2 cellular contexts compared by ENCODE assay signal in genomic region chr11:33697997-33698396, GRCh38.
A peak's percentile ranks its signal among the peaks of the same experiment; 100 is the strongest.
TF ChIP-seq lines count a peak whose summit lies in the region.

No MANE protein-coding gene starts in this region.

TF ChIP-seq in IMR-90, 13 proteins besides CTCF, POLR2A, EP300 and RAD21:
- TF ChIP-seq NFE2L2 (IDR thresholded peaks at IDR 0.05; ENCODE audit: low read depth, low read length) (no peak), RFX5 (IDR thresholded peaks at IDR 0.05; ENCODE audit: low read depth, low read length) (no peak), MAZ (IDR thresholded peaks at IDR 0.05; ENCODE audit: borderline replicate concordance, low read depth, low read length) (no peak)

TF ChIP-seq in GM12878, 131 proteins besides CTCF, POLR2A, EP300 and RAD21:
- TF ChIP-seq NFXL1 (IDR thresholded peaks at IDR 0.05; ENCODE audit: borderline replicate concordance) (no peak), DPF2 (IDR thresholded peaks at IDR 0.05) (no peak), KAT2A (conservative IDR thresholded peaks at IDR 0.05; ENCODE audit: control insufficient read depth, low read depth, low read length) (no peak), EED (IDR thresholded peaks at IDR 0.05; ENCODE audit: low read depth) (no peak), SIX5 (IDR thresholded peaks at IDR 0.05; ENCODE audit: low read depth, low read length, severe bottlenecking) (no peak), MEF2B (IDR thresholded peaks at IDR 0.05; ENCODE audit: partially characterized antibody, poor library complexity, severe bottlenecking) (peak; percentile 37), REST (IDR thresholded peaks at IDR 0.05; ENCODE audit: low read depth, low read length) (peak; percentile 25; the same call in 1 of the 2 replicates), PRDM15 (CRISPR knock-in tag; IDR thresholded peaks at IDR 0.05) (no peak)
